9 cellular contexts compared by ENCODE assay signal in the genomic region with DNA sequence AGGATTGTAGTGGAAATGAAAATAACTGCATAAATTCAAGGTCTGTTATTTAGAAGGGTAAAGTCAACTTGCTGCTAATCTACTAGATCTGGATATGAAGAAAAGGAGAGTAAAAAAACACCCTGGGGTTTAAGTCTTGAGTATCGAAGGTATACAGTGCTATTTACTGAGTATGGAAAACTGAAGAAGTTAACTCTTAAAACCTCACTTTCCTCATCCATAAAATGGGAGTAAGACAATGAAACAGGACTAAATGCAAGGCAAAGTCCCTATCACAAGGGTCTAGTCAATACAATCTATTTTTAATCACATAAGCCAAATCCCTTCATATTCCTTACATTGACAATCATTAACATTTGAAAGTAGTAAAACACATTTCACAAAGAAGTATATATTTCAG. TPM values are rescaled to one million over a fixed set of nuclear protein-coding genes. Genes with fewer than 3 reads are reported as not detected.
A peak's percentile ranks its signal among the peaks of the same experiment; 100 is the strongest.
DNase-seq lines count a peak whose midpoint lies in the region; ATAC-seq, FAIRE-seq and TF ChIP-seq lines count a peak whose summit lies in the region.
"Had no signal": no experiment of that assay in that cellular context is flagged by ENCODE, and none has a peak within 500 bp of the region (broad histone marks: within the 10 kb centered on the region; RNA-seq: fewer than 3 reads in every experiment).

No MANE protein-coding gene starts in this region.

- CTCF ChIA-PET in HCT116 (lab: Charles Lee): no interaction called here
- CTCF ChIA-PET in activated CD8-positive, alpha-beta T cell treated with anti-CD3 and anti-CD28 coated beads, Interleukin-2, amount 10 ng/mL, durations not matched to agents 7 days and 5 days (lab: Charles Lee): no interaction called here

- TF ChIP-seq CTCF in HCT116 (IDR thresholded peaks at IDR 0.05 in 2 of 3, conservative IDR thresholded peaks at IDR 0.05 in 1 of 3; ENCODE audit: borderline replicate concordance in 1 of 3, insufficient read depth in 1 of 3, low read depth in 2 of 3, low read length in 2 of 3) (no peak), keratinocyte (optimal IDR thresholded peaks at IDR 0.05 in 1 of 3, IDR thresholded peaks at IDR 0.05 in 1 of 3, conservative IDR thresholded peaks at IDR 0.05 in 1 of 3; ENCODE audit: extremely low read depth in 1 of 3, insufficient read depth in 2 of 3, low read length in 3 of 3) (no peak)

- no peaks in the 10 kb centered on the region for H3K9me2 ChIP-seq in HCT116 (ENCODE audit: insufficient read depth)

- H3K27me3 ChIP-seq in BLaER1 treated with 17β-estradiol and CSF1 and Interleukin-3, amounts not matched to agents 10 nM and 100 nM: no peaks in the 10 kb centered on the region
- no peaks in the 10 kb centered on the region for H3K27me3 ChIP-seq in HCT116 (ENCODE audit: insufficient read depth, low read length)
- no peaks in the 10 kb centered on the region for H3K27me3 ChIP-seq in keratinocyte (ENCODE audit: control insufficient read depth, extremely low read depth, insufficient read depth, low read length)

- BruUV-seq in HCT116 (replicated peaks; lab: Mats Ljungman, UMichigan): no TSS peak

- no peaks in the 10 kb centered on the region for H3K9me1 ChIP-seq in keratinocyte (ENCODE audit: control insufficient read depth, extremely low read depth, insufficient read depth, low read length)

- H3K36me3 ChIP-seq in BLaER1 treated with 17β-estradiol and CSF1 and Interleukin-3, amounts not matched to agents 10 nM and 100 nM: peaks cover 0 to 60% (median 39%) of the 10 kb centered on the region in 11 experiments; a peak in 17 of 22 replicates
- H3K36me3 ChIP-seq in HCT116 (ENCODE audit: control insufficient read depth in 1 of 2, insufficient read depth in 2 of 2, low read length in 2 of 2) (peaks cover 10 to 37% of the 10 kb centered on the region in 2 experiments; a peak in 3 of 4 replicates), keratinocyte (ENCODE audit: control insufficient read depth in 2 of 2, extremely low read depth in 1 of 2, insufficient read depth in 2 of 2, low read length in 2 of 2) (no peaks in the 10 kb centered on the region)

- H4K20me1 ChIP-seq in BLaER1 treated with 17β-estradiol and CSF1 and Interleukin-3, amounts not matched to agents 10 nM and 100 nM: peaks cover 16 to 82% (median 69%) of the 10 kb centered on the region in 11 experiments
- H4K20me1 ChIP-seq in HCT116 (ENCODE audit: insufficient read depth) (peaks cover 18% of the 10 kb centered on the region; the same call in 1 of the 2 replicates), keratinocyte (ENCODE audit: control insufficient read depth, extremely low read depth, insufficient read depth, low read length) (no peaks in the 10 kb centered on the region)

- H2AFZ ChIP-seq in HCT116 (ENCODE audit: low read depth, low read length, poor library complexity, severe bottlenecking) (no peak overlapping the region), keratinocyte (ENCODE audit: control insufficient read depth, low read length) (no peak overlapping the region)

- POLR2A ChIA-PET in HCT116 (lab: Charles Lee): no interaction called here
- POLR2A ChIA-PET in activated CD8-positive, alpha-beta T cell treated with anti-CD3 and anti-CD28 coated beads, Interleukin-2, amount 10 ng/mL, durations not matched to agents 7 days and 5 days (lab: Charles Lee): no interaction called here

- no peak for FAIRE-seq in keratinocyte (lab: Jason Lieb, UNC)

- peak overlapping the region; percentile 77 for H3K4me3 Mint-ChIP-seq in activated CD8-positive, alpha-beta T cell treated with anti-CD3 and anti-CD28 coated beads, Interleukin-2, amount 10 ng/mL, durations not matched to agents 7 days and 5 days

- no peak for ATAC-seq in HCT116
- ATAC-seq in activated CD8-positive, alpha-beta T cell treated with anti-CD3 and anti-CD28 coated beads, Interleukin-2, amount 10 ng/mL, durations not matched to agents 7 days and 5 days: no peak
- no peak for ATAC-seq in GM21529 (IDR thresholded peaks at IDR 0.05; ENCODE audit: unreplicated experiment)
- no peak for ATAC-seq in HG02678 (IDR thresholded peaks at IDR 0.05; ENCODE audit: unreplicated experiment)

- TF ChIP-seq RAD21 in HCT116 (IDR thresholded peaks at IDR 0.05; ENCODE audit: low read depth): no peak

- peak overlapping the region in 9 of 10 experiments; percentile 89 to 100 (median 99); a peak in 18 of 20 replicates for H3K4me3 ChIP-seq in BLaER1 treated with 17β-estradiol and CSF1 and Interleukin-3, amounts not matched to agents 10 nM and 100 nM
- H3K4me3 ChIP-seq in HCT116 (replicated peaks in 1 of 2; ENCODE audit: low read depth in 1 of 2, low read length in 2 of 2) (peak overlapping the region; percentile 93 to 94), keratinocyte (ENCODE audit: control insufficient read depth in 2 of 3, extremely low read depth in 1 of 3, insufficient read depth in 2 of 3, low read depth in 1 of 3, low read length in 3 of 3) (peak overlapping the region in 2 of 3 experiments; percentile 74 to 76)

- TF ChIP-seq POLR2A in HCT116 (IDR thresholded peaks at IDR 0.05; ENCODE audit: borderline replicate concordance, extremely low read depth, insufficient read depth, insufficient read length): no peak

- RAD21 ChIA-PET in HCT116 (lab: Charles Lee; ENCODE audit: low non-redundant PET in 1 of 2, low total read pairs in 2 of 2, uncharacterized antibody in 2 of 2, unreplicated experiment in 2 of 2): no interaction called here

- peaks cover 0 to 8% (median 0%) of the 10 kb centered on the region in 11 experiments; a peak in 3 of 22 replicates for H3K9me3 ChIP-seq in BLaER1 treated with 17β-estradiol and CSF1 and Interleukin-3, amounts not matched to agents 10 nM and 100 nM (replicated peaks in 1 of 11)
- H3K9me3 ChIP-seq in HCT116 (ENCODE audit: control insufficient read depth in 1 of 2, insufficient read depth in 1 of 2, low read depth in 1 of 2, low read length in 2 of 2): no peaks in the 10 kb centered on the region
- H3K9me3 ChIP-seq in keratinocyte (ENCODE audit: control insufficient read depth, low read depth, low read length): no peaks in the 10 kb centered on the region

- no peaks in the 10 kb centered on the region for H3K27me3 Mint-ChIP-seq in activated CD8-positive, alpha-beta T cell treated with anti-CD3 and anti-CD28 coated beads, Interleukin-2, amount 10 ng/mL, durations not matched to agents 7 days and 5 days (ENCODE audit: low read depth)

- H3K9me3 Mint-ChIP-seq in activated CD8-positive, alpha-beta T cell treated with anti-CD3 and anti-CD28 coated beads, Interleukin-2, amount 10 ng/mL, durations not matched to agents 7 days and 5 days (ENCODE audit: insufficient read depth): no peaks in the 10 kb centered on the region

- peaks cover 55% of the 10 kb centered on the region for H3K4me1 Mint-ChIP-seq in activated CD8-positive, alpha-beta T cell treated with anti-CD3 and anti-CD28 coated beads, Interleukin-2, amount 10 ng/mL, durations not matched to agents 7 days and 5 days (ENCODE audit: low read depth)

- H3K27ac Mint-ChIP-seq in activated CD8-positive, alpha-beta T cell treated with anti-CD3 and anti-CD28 coated beads, Interleukin-2, amount 10 ng/mL, durations not matched to agents 7 days and 5 days: peak overlapping the region; percentile 28

- H3K27ac ChIP-seq in BLaER1 treated with 17β-estradiol and CSF1 and Interleukin-3, amounts not matched to agents 10 nM and 100 nM: peak overlapping the region in 8 of 11 experiments; percentile 3 to 97 (median 94); a peak in 9 of 22 replicates
- H3K27ac ChIP-seq in HCT116 (ENCODE audit: low read depth, low read length) (no peak overlapping the region), keratinocyte (ENCODE audit: control insufficient read depth, insufficient read depth, low read length) (peak overlapping the region; percentile 32)

- H3K79me2 ChIP-seq in HCT116 (ENCODE audit: insufficient read depth, low read length) (peaks cover 93% of the 10 kb centered on the region), keratinocyte (ENCODE audit: control insufficient read depth, insufficient read depth, low read length) (peaks cover 79% of the 10 kb centered on the region)

- peak overlapping the region; percentile 74 to 96 (median 91); a peak in 21 of 22 replicates for H3K9ac ChIP-seq in BLaER1 treated with 17β-estradiol and CSF1 and Interleukin-3, amounts not matched to agents 10 nM and 100 nM
- H3K9ac ChIP-seq in HCT116 (ENCODE audit: low read length) (peak overlapping the region; percentile 99), keratinocyte (ENCODE audit: control insufficient read depth, extremely low read depth, insufficient read depth, low read length) (no peak overlapping the region)

- peak overlapping the region; percentile 76 to 98 (median 84) for H3K4me2 ChIP-seq in BLaER1 treated with 17β-estradiol and CSF1 and Interleukin-3, amounts not matched to agents 10 nM and 100 nM
- H3K4me2 ChIP-seq in HCT116 (ENCODE audit: low read length) (peak overlapping the region; percentile 91), keratinocyte (ENCODE audit: control insufficient read depth, extremely low read depth, insufficient read depth, low read depth, low read length) (peak overlapping the region; percentile 67)

- dilution Hi-C loops in keratinocyte (cut with MboI; ENCODE audit: extremely low pct_ligation_motif_present, low sequenced_read_pairs): no loop called here

- DNase-seq in HCT116 (ENCODE audit: low read depth, low spot score) (no peak), keratinocyte (ENCODE audit: low read depth, low spot score) (no peak), globus pallidus (ENCODE audit: low spot score) (no peak), ureter (ENCODE audit: low spot score) (no peak)
- DNase-seq in activated CD8-positive, alpha-beta T cell treated with anti-CD3 and anti-CD28 coated beads, Interleukin-2, amount 10 ng/mL, durations not matched to agents 7 days and 5 days: no peak
- DNase-seq: MV-4-11 had no signal

- intact Hi-C loops in HCT116 (cut with micrococcal nuclease): no loop called here

- peaks cover 55 to 77% (median 67%) of the 10 kb centered on the region in 10 experiments for H3K4me1 ChIP-seq in BLaER1 treated with 17β-estradiol and CSF1 and Interleukin-3, amounts not matched to agents 10 nM and 100 nM
- H3K4me1 ChIP-seq in HCT116 (ENCODE audit: control insufficient read depth in 1 of 2, insufficient read depth in 2 of 2, low read length in 2 of 2) (peaks cover 8 to 28% of the 10 kb centered on the region in 2 experiments; a peak in 3 of 4 replicates), keratinocyte (ENCODE audit: control insufficient read depth, extremely low read depth, insufficient read depth, low read length) (peaks cover 29% of the 10 kb centered on the region)

- H3K36me3 Mint-ChIP-seq in activated CD8-positive, alpha-beta T cell treated with anti-CD3 and anti-CD28 coated beads, Interleukin-2, amount 10 ng/mL, durations not matched to agents 7 days and 5 days (ENCODE audit: low read depth): peaks cover 66% of the 10 kb centered on the region

RNA-seq across cellular contexts. Expression of a gene that starts 2.2 kb away (rescaled TPM):
- total RNA-seq in HCT116 (2021; ENCODE audit: unreplicated experiment) (38.9 TPM), ureter (5.3 TPM)
- 7.2 and 16.2 TPM in 2 replicates for polyA plus RNA-seq in HCT116 (2012)
- total RNA-seq in activated CD8-positive, alpha-beta T cell treated with anti-CD3 and anti-CD28 coated beads, Interleukin-2, amount 10 ng/mL, durations not matched to agents 7 days and 5 days: 10 to 100 TPM; 72.3 to 73.9 TPM
- polyA plus RNA-seq in keratinocyte: 1.8 to 9.0 TPM (median 7.6 TPM) in 3 replicates
- polyA plus RNA-seq in keratinocyte (2011; ENCODE audit: low read depth): 1.5 TPM
- polyA plus RNA-seq in keratinocyte (2011; cell fraction: cytosol; rRNA removed): 1.6 and 4.0 TPM in 2 replicates
- polyA plus RNA-seq in keratinocyte (2011; cell fraction: nucleus; rRNA removed): 1.5 and 2.9 TPM in 2 replicates
- 1.3 and 6.7 TPM in 2 replicates for polyA plus RNA-seq in keratinocyte (2012; ENCODE audit: low replicate concordance)
- polyA minus RNA-seq in keratinocyte: 0.26 to 3.9 TPM (median 1.1 TPM) in 3 replicates
- polyA minus RNA-seq in keratinocyte (2011; cell fraction: cytosol; rRNA and poly(A)+ RNA removed): 1.5 TPM
- polyA minus RNA-seq in keratinocyte (2011; cell fraction: nucleus; rRNA and poly(A)+ RNA removed): 0.74 and 1.8 TPM in 2 replicates

RNA-seq across cellular contexts. Expression of a gene that starts 21.9 kb away (rescaled TPM):
- 26.2 TPM for total RNA-seq in HCT116 (2021; ENCODE audit: unreplicated experiment)
- polyA plus RNA-seq in HCT116 (2012): 7.7 and 15.9 TPM in 2 replicates
- total RNA-seq in activated CD8-positive, alpha-beta T cell treated with anti-CD3 and anti-CD28 coated beads, Interleukin-2, amount 10 ng/mL, durations not matched to agents 7 days and 5 days: 10 to 100 TPM; 15.6 to 20.6 TPM
- polyA plus RNA-seq in keratinocyte: 12.4 to 19.0 TPM (median 13.0 TPM) in 3 replicates
- polyA plus RNA-seq in keratinocyte (2011; ENCODE audit: low read depth): 14.7 TPM
- 10.1 and 19.8 TPM in 2 replicates for polyA plus RNA-seq in keratinocyte (2011; cell fraction: cytosol; rRNA removed)
- polyA plus RNA-seq in keratinocyte (2011; cell fraction: nucleus; rRNA removed): 8.5 and 12.0 TPM in 2 replicates
- polyA plus RNA-seq in keratinocyte (2012; ENCODE audit: low replicate concordance): 7.6 and 14.6 TPM in 2 replicates
- 1.9 to 13.6 TPM (median 8.4 TPM) in 3 replicates for polyA minus RNA-seq in keratinocyte
- polyA minus RNA-seq in keratinocyte (2011; cell fraction: cytosol; rRNA and poly(A)+ RNA removed): 8.4 TPM
- 3.8 and 8.8 TPM in 2 replicates for polyA minus RNA-seq in keratinocyte (2011; cell fraction: nucleus; rRNA and poly(A)+ RNA removed)
- total RNA-seq in ureter: 16.0 TPM
